8 cellular contexts compared by ENCODE assay signal in genomic region chr19:41597600-41598041, GRCh38. TPM values are rescaled to one million over a fixed set of nuclear protein-coding genes. Genes with fewer than 3 reads are reported as not detected.
DNase-seq lines count a peak whose midpoint lies in the region; ATAC-seq and TF ChIP-seq lines count a peak whose summit lies in the region.

No MANE protein-coding gene starts in this region.

- H3K4me1 ChIP-seq in adipocyte (ENCODE audit: control insufficient read depth, insufficient read depth, low read length), result no peaks in the 10 kb centered on the region
- H3K4me1 ChIP-seq in left ventricle myocardium inferior, result no peaks in the 10 kb centered on the region
- no peaks in the 10 kb centered on the region for H3K4me1 ChIP-seq in sigmoid colon

- H3K4me3 ChIP-seq in adipocyte (ENCODE audit: low read length) (no peak overlapping the region), left ventricle myocardium inferior (no peak overlapping the region), sigmoid colon (no peak overlapping the region)

- TF ChIP-seq CTCF in left ventricle myocardium inferior (IDR thresholded peaks at IDR 0.05; ENCODE audit: borderline replicate concordance), result peak; percentile 92
- peak; percentile 36 to 86 (median 66) for TF ChIP-seq CTCF in sigmoid colon (IDR thresholded peaks at IDR 0.05)

- TF ChIP-seq EP300 in sigmoid colon (IDR thresholded peaks at IDR 0.05), result no peak

- H3K27me3 ChIP-seq in adipocyte (replicated peaks; ENCODE audit: control insufficient read depth, insufficient read depth, low read length) (peaks cover 28% of the 10 kb centered on the region), left ventricle myocardium inferior (ENCODE audit: low read depth) (peaks cover 63% of the 10 kb centered on the region), sigmoid colon (peaks cover 0 to 35% (median 6%) of the 10 kb centered on the region in 3 donors)

- intact Hi-C loops in left ventricle myocardium inferior (cut with micrococcal nuclease) (no loop called here), sigmoid colon (cut with DNase I) (no loop called here)

- H3K9me3 ChIP-seq in adipocyte (ENCODE audit: control insufficient read depth, low read length) (no peaks in the 10 kb centered on the region), left ventricle myocardium inferior (replicated peaks) (peaks cover 16% of the 10 kb centered on the region), sigmoid colon (no peaks in the 10 kb centered on the region)

- H3K9ac ChIP-seq in adipocyte (ENCODE audit: low read length), result no peak overlapping the region

- H3K27ac ChIP-seq in left ventricle myocardium inferior (replicated peaks) (no peak overlapping the region), sigmoid colon (no peak overlapping the region)

- no peak for TF ChIP-seq POLR2A in sigmoid colon (IDR thresholded peaks at IDR 0.05)

- 10 to 11% methylated on average over 10 of the region's 10 CpGs for WGBS in sigmoid colon, 2 donors

- H3K36me3 ChIP-seq in adipocyte (ENCODE audit: control insufficient read depth, insufficient read depth, low read length, severe bottlenecking) (no peaks in the 10 kb centered on the region), left ventricle myocardium inferior (no peaks in the 10 kb centered on the region), sigmoid colon (no peaks in the 10 kb centered on the region)

- DNase-seq in activated gamma-delta T cell treated with Interleukin-2 at 50 U/mL for 16 hours (peak; percentile 78), activated gamma-delta T cell (lab: John Stamatoyannopoulos, UW) (no peak), NCI-H1105 (lab: John Stamatoyannopoulos, UW) (peak; percentile 70), T-helper 1 cell (peak; percentile 47 to 73 (median 64)), adipocyte (ENCODE audit: low read depth) (peak; percentile 76), left ventricle myocardium inferior (peak; percentile 22), sigmoid colon (no peak)

- no peak for ATAC-seq in HG03432 (IDR thresholded peaks at IDR 0.05; ENCODE audit: unreplicated experiment)

RNA-seq across cellular contexts. Expression of gene CEACAM21, which starts 21.7 kb away (rescaled TPM):
- total RNA-seq in left ventricle myocardium inferior, result 0.60 TPM
- 1 to 10 TPM in 3 of 4 donors, not detected in 1; 1.5 to 4.3 (median 2.2) TPM for total RNA-seq in sigmoid colon
- 10 to 100 TPM in 1 of 3 donors, not detected in 2; 11.9 TPM for polyA plus RNA-seq in sigmoid colon

RNA-seq across cellular contexts. Expression of gene CEACAM4, which starts 29.3 kb away (rescaled TPM):
- total RNA-seq in left ventricle myocardium inferior (0.25 TPM), sigmoid colon (1 to 10 TPM in 2 of 4 donors, not detected in 2; 1.9 to 3.6 TPM)
- polyA plus RNA-seq in sigmoid colon, result 1 to 10 TPM in 1 of 3 donors, not detected in 2; 1.6 TPM

Comparison
In these comparisons a context has a peak if more than half of its experiments do, and no peak if none do; other contexts are left out.
1. DNase-seq: peak in activated gamma-delta T cell treated with Interleukin-2 at 50 U/mL for 16 hours (single experiment), NCI-H1105 (single experiment), T-helper 1 cell (5 of 5), adipocyte (single experiment) and left ventricle myocardium inferior (single experiment); none in activated gamma-delta T cell (single experiment) and sigmoid colon (single experiment).